In genomic region chr12:52171950-52172512, GRCh38 we compare ENCODE assay signal across 8 cellular contexts. TPM values are rescaled to one million over a fixed set of nuclear protein-coding genes. Genes with fewer than 3 reads are reported as not detected.
A peak's percentile ranks its signal among the peaks of the same experiment; 100 is the strongest.
DNase-seq lines count a peak whose midpoint lies in the region; ATAC-seq and TF ChIP-seq lines count a peak whose summit lies in the region.

No MANE protein-coding gene starts in this region.

- no peaks in the 10 kb centered on the region for H3K4me1 ChIP-seq in H9 (ENCODE audit: insufficient read depth, low read length)
- H3K4me1 ChIP-seq in right atrium auricular region = peaks cover 0 to 10% of the 10 kb centered on the region in 2 donors

- no peak overlapping the region for H2BK20ac ChIP-seq in H9 (ENCODE audit: low read depth, low read length, poor library complexity, severe bottlenecking)

- no peak overlapping the region for H2AK5ac ChIP-seq in H9 (ENCODE audit: insufficient read length, low read length)

- peak overlapping the region in 1 of 2 experiments; percentile 23; a peak in 1 of 5 replicates for H3K4me3 Mint-ChIP-seq in H9

- no peak overlapping the region for H3K18ac ChIP-seq in H9 (ENCODE audit: insufficient read length, low read depth, low read length)

- no peak overlapping the region for H3K23ac ChIP-seq in H9 (ENCODE audit: insufficient read length, low read depth, low read length)

- no peaks in the 10 kb centered on the region for H3K36me3 Mint-ChIP-seq in H9 (ENCODE audit: insufficient read depth in 1 of 3, low read depth in 3 of 3)

- H4K5ac ChIP-seq in H9 (ENCODE audit: insufficient read length, low read depth, low read length) = no peak overlapping the region

- ATAC-seq in HG03108 (IDR thresholded peaks at IDR 0.05; ENCODE audit: unreplicated experiment) = no peak

- H3K4ac ChIP-seq in H9 (ENCODE audit: low read depth, low read length) = no peak overlapping the region

- no peak overlapping the region for H2BK12ac ChIP-seq in H9 (ENCODE audit: insufficient read length, low read depth, low read length)

- no peak overlapping the region for H3T11ph ChIP-seq in H9 (ENCODE audit: low read length)

- H3K14ac ChIP-seq in H9 (ENCODE audit: insufficient read depth, low read length) = no peak overlapping the region

- H3K4me3 ChIP-seq in right atrium auricular region = no peak overlapping the region

- no CpG with 5 or more reads among the region's 10 CpGs for whole genome bisulfite sequencing in H9 (ENCODE audit: extremely low coverage, insufficient read length, low lambda C conversion rate)

- no peaks in the 10 kb centered on the region for H3K79me2 ChIP-seq in H9 (ENCODE audit: insufficient read depth, low read length)

- peaks cover 14 to 16% of the 10 kb centered on the region in 2 experiments for H3K4me1 Mint-ChIP-seq in H9

- no peak overlapping the region for H4K91ac ChIP-seq in H9 (ENCODE audit: insufficient read length, low read depth, low read length)

- no peak overlapping the region for H3K9ac ChIP-seq in H9 (ENCODE audit: extremely low read depth, insufficient read length, low read length)

- peak; percentile 68 for TF ChIP-seq CTCF in H9 (conservative IDR thresholded peaks at IDR 0.05)
- TF ChIP-seq CTCF in right atrium auricular region (IDR thresholded peaks at IDR 0.05) = peak in 1 of 2 donors; percentile 19

- H4K8ac ChIP-seq in H9 (replicated peaks; ENCODE audit: insufficient read length, low read depth, low read length) = no peak overlapping the region

- H2BK120ac ChIP-seq in H9 (ENCODE audit: low read depth, low read length, poor library complexity, severe bottlenecking) = no peak overlapping the region

- H3K27me3 ChIP-seq in H9 (ENCODE audit: insufficient read depth, low read length) (no peaks in the 10 kb centered on the region), right atrium auricular region (no peaks in the 10 kb centered on the region)

- H3K27me3 Mint-ChIP-seq in H9 (ENCODE audit: low read depth) = no peaks in the 10 kb centered on the region; the same call in 1 of the 2 replicates

- H4K20me1 ChIP-seq in H9 (ENCODE audit: control insufficient read depth, insufficient read depth, insufficient read length) = peaks cover 4% of the 10 kb centered on the region

- H3K36me3 ChIP-seq in right atrium auricular region = no peaks in the 10 kb centered on the region

- no peaks in the 10 kb centered on the region for H3K79me1 ChIP-seq in H9 (ENCODE audit: insufficient read depth, low read depth, low read length, poor library complexity, severe bottlenecking)

- no peaks in the 10 kb centered on the region for H3K23me2 ChIP-seq in H9 (ENCODE audit: insufficient read length, low read depth, low read length, poor library complexity, severe bottlenecking)

- H2BK15ac ChIP-seq in H9 (ENCODE audit: low read depth, low read length) = no peak overlapping the region

- no peak overlapping the region for H3K4me2 ChIP-seq in H9 (ENCODE audit: insufficient read depth, insufficient read length, low read length)

- H2BK5ac ChIP-seq in H9 (ENCODE audit: insufficient read length, low read length) = no peak overlapping the region

- no peaks in the 10 kb centered on the region for H3K9me3 Mint-ChIP-seq in H9

- H3K27ac ChIP-seq in H9 (ENCODE audit: insufficient read length, low read depth, low read length) (no peak overlapping the region), substantia nigra (ENCODE audit: low read depth, low read length, poor library complexity, severe bottlenecking) (no peak overlapping the region), right atrium auricular region (no peak overlapping the region)

- H3K56ac ChIP-seq in H9 (ENCODE audit: insufficient read length, low read depth, low read length) = no peak overlapping the region

- peak; percentile 37 for DNase-seq in CD1c-positive myeloid dendritic cell (ENCODE audit: extremely low spot score)
- DNase-seq in H9 = peak; percentile 91
- peak; percentile 61 for DNase-seq in SK-MEL-5 (ENCODE audit: low read depth, low spot score)
- peak; percentile 56 for DNase-seq in iris pigment epithelial cell (ENCODE audit: low read depth)
- no peak for DNase-seq in GOT3 (lab: John Stamatoyannopoulos, UW)
- no peak for DNase-seq in substantia nigra (lab: John Stamatoyannopoulos, UW)
- DNase-seq in right atrium auricular region (ENCODE audit: low spot score) = no peak

- in situ Hi-C loops in SK-MEL-5 (cut with HindIII; ENCODE audit: low pct_unique_long_range_greater_than_20kb, low sequenced_read_pairs) = no loop called here

- H3K9me3 ChIP-seq in H9 (ENCODE audit: control insufficient read depth, low read depth, low read length) (no peaks in the 10 kb centered on the region), right atrium auricular region (no peaks in the 10 kb centered on the region)

- H2AFZ ChIP-seq in H9 (ENCODE audit: low read length) = no peak overlapping the region

- H3K27ac Mint-ChIP-seq in H9 = no peak overlapping the region

RNA-seq across cellular contexts. Expression of gene KRT80, which starts 19.8 kb away (rescaled TPM):
- total RNA-seq in H9 (2021) = 0.07 TPM in 1 of 2 replicates, not detected in the other
- 0.11 TPM in 2 replicates for total RNA-seq in SK-MEL-5 (2014; rRNA removed; shearing (Covaris generic))
- 0.14 and 0.39 TPM in 2 replicates for polyA plus RNA-seq in SK-MEL-5 (2015; cell fraction: cytosol; rRNA removed)
- polyA plus RNA-seq in SK-MEL-5 (2015; cell fraction: nucleus; rRNA removed) = 0.83 and 1.2 TPM in 2 replicates
- total RNA-seq in right atrium auricular region = 1 to 10 TPM in 1 of 2 donors, under 1 TPM in 1; 0.30 to 1.5 TPM

Comparison
In these comparisons a context has a peak if more than half of its experiments do, and no peak if none do; other contexts are left out.
1. DNase-seq: peak in CD1c-positive myeloid dendritic cell (single experiment), H9 (single experiment), SK-MEL-5 (single experiment) and iris pigment epithelial cell (single experiment); none in GOT3 (single experiment), substantia nigra (0 of 49) and right atrium auricular region (single experiment).